In the genomic region with DNA sequence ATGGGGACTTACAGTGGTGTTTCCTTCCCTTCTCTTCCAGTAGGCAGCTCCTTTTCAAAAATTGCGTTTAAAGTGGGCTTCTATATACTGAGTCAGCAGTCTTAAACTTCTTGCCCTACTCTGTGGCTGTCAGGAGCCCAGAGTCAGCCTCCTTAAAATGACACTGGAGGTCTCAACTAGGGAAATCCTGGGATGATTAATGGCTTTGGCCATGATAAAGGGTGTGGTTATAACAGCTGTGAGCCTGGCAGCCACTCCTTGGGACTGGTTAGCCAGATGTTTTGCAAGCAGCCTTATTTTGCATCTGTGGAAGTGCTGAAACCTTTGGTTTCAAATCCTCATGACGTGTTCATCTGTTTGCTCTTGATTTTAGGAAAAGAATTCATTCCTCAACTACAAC, we compare ENCODE assay signal across 18 cellular contexts. TPM values are rescaled to one million over a fixed set of nuclear protein-coding genes. Genes with fewer than 3 reads are reported as not detected.
DNase-seq lines count a peak whose midpoint lies in the region; ATAC-seq, FAIRE-seq and TF ChIP-seq lines count a peak whose summit lies in the region.
"Had no signal": no experiment of that assay in that cellular context is flagged by ENCODE, and none has a peak within 500 bp of the region (broad histone marks: within the 10 kb centered on the region; RNA-seq: fewer than 3 reads in every experiment).

No MANE protein-coding gene starts in this region.

- TF ChIP-seq RAD21 in K562 (CRISPR knock-in tag; conservative IDR thresholded peaks at IDR 0.05 in 1 of 2, IDR thresholded peaks at IDR 0.05 in 1 of 2) = no peak

- in situ Hi-C loops in K562 (cut with MboI) = no loop called here

- intact Hi-C loops in K562 (cut with micrococcal nuclease) = no loop called here
- intact Hi-C loops in left ventricle myocardium superior (cut with micrococcal nuclease) = no loop called here

- no peaks in the 10 kb centered on the region for H3K4me1 ChIP-seq in K562 (replicated peaks in 1 of 2; ENCODE audit: control insufficient read depth in 2 of 2, insufficient read depth in 2 of 2, low read length in 2 of 2)
- H3K4me1 ChIP-seq: foreskin keratinocyte had no signal

- CTCF ChIA-PET in K562 (lab: Yijun Ruan, JAX; ENCODE audit: low intra/inter-chr PET ratio) = no interaction called here

- BruUV-seq in K562 (replicated peaks; lab: Mats Ljungman, UMichigan) = no TSS peak

- no peaks in the 10 kb centered on the region for H4K20me1 ChIP-seq in K562 (replicated peaks; ENCODE audit: control insufficient read depth, insufficient read depth, low read length)

- H2AFZ ChIP-seq in K562 (ENCODE audit: low read depth, low read length) = no peak overlapping the region

- no peak for TF ChIP-seq POLR2A in K562 (conservative IDR thresholded peaks at IDR 0.05)

- TF ChIP-seq CTCF in K562 (IDR thresholded peaks at IDR 0.05 in 2 of 3, conservative IDR thresholded peaks at IDR 0.05 in 1 of 3; ENCODE audit: insufficient read depth in 2 of 3, low read depth in 1 of 3, low read length in 3 of 3) = no peak

- ATAC-seq in K562 (no peak), left ventricle myocardium superior (peak; percentile 87), HG03432 (IDR thresholded peaks at IDR 0.05; ENCODE audit: unreplicated experiment) (no peak)
- ATAC-seq: foreskin keratinocyte, PC-3 had no signal

- H3K27me3 ChIP-seq in K562 (ENCODE audit: control insufficient read depth in 2 of 2, insufficient read depth in 2 of 2, low read length in 2 of 2) = no peaks in the 10 kb centered on the region
- H3K27me3 ChIP-seq: foreskin keratinocyte, spleen, tibial artery had no signal

- 56% methylated on average over 2 of the region's 2 CpGs for WGBS in K562 (ENCODE audit: insufficient coverage, low coverage, missing lambda C conversion rate)

- DNase-seq in NCI-H82 (lab: John Stamatoyannopoulos, UW) = peak; percentile 44
- DNase-seq in NCI-H82 treated with DMSO at 0.1 percent for 48 hours (lab: John Stamatoyannopoulos, UW; ENCODE audit: unreplicated experiment) = no peak
- peak in 2 of 4 experiments; percentile 44 to 48 for DNase-seq in K562 (ENCODE audit: extremely low read depth in 1 of 4, low spot score in 3 of 4)
- peak; percentile 72 for DNase-seq in left ventricle myocardium superior
- peak; percentile 62 for DNase-seq in stromal cell of bone marrow (ENCODE audit: low read depth)
- DNase-seq in nucleus accumbens (lab: John Stamatoyannopoulos, UW) = no peak
- no peak for DNase-seq in NAMALWA (ENCODE audit: low spot score)
- DNase-seq: DMS53, NCI-H226, PC-3, spleen had no signal

- H3K9ac ChIP-seq in K562 (ENCODE audit: insufficient read depth in 1 of 2, low read depth in 2 of 2, low read length in 2 of 2) = no peak overlapping the region

- 0 out of 3 replicates have a peak, but pooled peaks cover 3% of the 10 kb centered on the region for H3K79me2 ChIP-seq in K562 (ENCODE audit: control insufficient read depth, insufficient read depth, low read length)

- FAIRE-seq in K562 (lab: Jason Lieb, UNC) = no peak
- FAIRE-seq: islet of Langerhans had no signal

- POLR2A ChIA-PET in K562 (lab: Yijun Ruan, JAX) = interaction anchor here (0.6 to 1.4 kb wide), 3 partner anchors 11 to 20 kb away, joined by 3 read pairs; no protein-coding TSS in a partner anchor

- no peaks in the 10 kb centered on the region for H3K9me1 ChIP-seq in K562 (ENCODE audit: control insufficient read depth, insufficient read depth, low read length)

- H3K9me3 ChIP-seq in K562 (replicated peaks; ENCODE audit: control insufficient read depth, insufficient read depth, low read depth, low read length) = no peaks in the 10 kb centered on the region
- H3K9me3 ChIP-seq: spleen, tibial artery had no signal

- no peak overlapping the region for H3K4me3 ChIP-seq in K562
- H3K4me3 ChIP-seq: spleen, tibial artery had no signal

- H3K4me2 ChIP-seq in K562 (ENCODE audit: insufficient read depth, low read length) = no peak overlapping the region

- no peak overlapping the region for H3K27ac ChIP-seq in K562 (ENCODE audit: extremely low read depth, low read depth, low read length)
- H3K27ac ChIP-seq: foreskin keratinocyte, spleen, tibial artery had no signal

- peaks cover 93% of the 10 kb centered on the region for H3K36me3 ChIP-seq in K562 (ENCODE audit: control insufficient read depth, insufficient read depth, low read length)

- no peak for TF ChIP-seq EP300 in K562 (IDR thresholded peaks at IDR 0.05; ENCODE audit: low read length)

TF ChIP-seq in K562, 482 proteins besides CTCF, POLR2A, EP300 and RAD21 (continues in another document):
- no peak for TF ChIP-seq PML (IDR thresholded peaks at IDR 0.05; ENCODE audit: low read length)
- no peak for TF ChIP-seq NFE2 (IDR thresholded peaks at IDR 0.05; ENCODE audit: low read depth)
- TF ChIP-seq MAFG (tag; conservative IDR thresholded peaks at IDR 0.05) = peak; percentile 40; the same call in 1 of the 2 replicates
- TF ChIP-seq ZNF124 (CRISPR knock-in tag; IDR thresholded peaks at IDR 0.05) = no peak
- TF ChIP-seq, protein P1, sequence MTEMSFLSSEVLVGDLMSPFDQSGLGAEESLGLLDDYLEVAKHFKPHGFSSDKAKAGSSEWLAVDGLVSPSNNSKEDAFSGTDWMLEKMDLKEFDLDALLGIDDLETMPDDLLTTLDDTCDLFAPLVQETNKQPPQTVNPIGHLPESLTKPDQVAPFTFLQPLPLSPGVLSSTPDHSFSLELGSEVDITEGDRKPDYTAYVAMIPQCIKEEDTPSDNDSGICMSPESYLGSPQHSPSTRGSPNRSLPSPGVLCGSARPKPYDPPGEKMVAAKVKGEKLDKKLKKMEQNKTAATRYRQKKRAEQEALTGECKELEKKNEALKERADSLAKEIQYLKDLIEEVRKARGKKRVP (CRISPR knock-in tag; IDR thresholded peaks at IDR 0.05) = no peak
- TF ChIP-seq MAFK (IDR thresholded peaks at IDR 0.05; ENCODE audit: low read length) = peak; percentile 54; the same call in 1 of the 2 replicates
- no peak for TF ChIP-seq CHD2 (IDR thresholded peaks at IDR 0.05; ENCODE audit: low read depth, low read length)

RNA-seq across cellular contexts. Expression of a gene that starts 25.0 kb away (rescaled TPM):
- not detected in 2 replicates for total RNA-seq in K562 (2011; cell fraction: chromatin; rRNA removed; ENCODE audit: low replicate concordance)
- not detected in 2 replicates for total RNA-seq in K562 (2011; cell fraction: nucleolus; rRNA removed)
- total RNA-seq in K562 (2011; cell fraction: nucleoplasm; rRNA removed) = not detected in 2 replicates
- not detected in 2 replicates for total RNA-seq in K562 (2014; rRNA removed)
- not detected in 2 replicates for total RNA-seq in K562 (2014; rRNA removed; fragmentation: Illumina TruSeq; extraction: Trizol)
- total RNA-seq in K562 (2015; rRNA removed; fragmentation: Illumina TruSeq; extraction: Trizol) = not detected in 2 replicates
- total RNA-seq in K562 (2021) = not detected in 2 replicates
- not detected in 2 replicates for polyA plus RNA-seq in K562 (2011; rRNA removed)
- polyA plus RNA-seq in K562 (2011; cell fraction: cytosol; rRNA removed) = not detected in 2 replicates
- not detected in 2 replicates for polyA plus RNA-seq in K562 (2011; cell fraction: nucleus; rRNA removed)
- polyA plus RNA-seq in K562 (2012) = not detected in 2 replicates
- polyA plus RNA-seq in K562 (2014; fragmentation: Illumina TruSeq; extraction: Trizol) = not detected in 2 replicates
- under 1 TPM in 1 of 2 experiments, not detected in 1; 0.17 TPM for polyA plus RNA-seq in K562 (2014; fragmentation: Nextera tagmentation; extraction: Ambion mirVana)
- not detected in 2 replicates for polyA plus RNA-seq in K562 (2014; rRNA removed)
- polyA minus RNA-seq in K562 (2011; rRNA and poly(A)+ RNA removed) = not detected in 2 replicates
- polyA minus RNA-seq in K562 (2011; cell fraction: cytosol; rRNA and poly(A)+ RNA removed) = not detected in 2 replicates
- not detected in 2 replicates for polyA minus RNA-seq in K562 (2011; cell fraction: nucleus; rRNA and poly(A)+ RNA removed)
- total RNA-seq in left ventricle myocardium superior = not detected
- total RNA-seq: cerebellum; foreskin keratinocyte; M059J; PC-3; spleen; T-helper 1 cell treated with Interleukin-12 subunit alpha and Interleukin-12 subunit beta and Interleukin-4 antibody, amounts not matched to agents 30 ng/mL and 1 ng/mL, for 36 hours had no signal
- polyA plus RNA-seq: foreskin keratinocyte, spleen had no signal

RNA-seq across cellular contexts. Expression of a gene that starts 34.3 kb away (rescaled TPM):
- 98.7 and 143 TPM in 2 replicates for total RNA-seq in K562 (2011; cell fraction: chromatin; rRNA removed; ENCODE audit: low replicate concordance)
- total RNA-seq in K562 (2011; cell fraction: nucleolus; rRNA removed) = 42.4 and 42.8 TPM in 2 replicates
- 98.0 and 135 TPM in 2 replicates for total RNA-seq in K562 (2011; cell fraction: nucleoplasm; rRNA removed)
- total RNA-seq in K562 (2014; rRNA removed) (26.6 and 34.8 TPM in 2 replicates), K562 (2014; rRNA removed; fragmentation: Illumina TruSeq; extraction: Trizol) (37.7 and 42.2 TPM in 2 replicates), K562 (2015; rRNA removed; fragmentation: Illumina TruSeq; extraction: Trizol) (35.6 and 36.1 TPM in 2 replicates), K562 (2021) (52.8 and 57.3 TPM in 2 replicates), left ventricle myocardium superior (52.8 TPM)
- polyA plus RNA-seq in K562 (2011; rRNA removed) (20.6 and 39.3 TPM in 2 replicates), K562 (2014; fragmentation: Illumina TruSeq; extraction: Trizol) (36.1 and 39.1 TPM in 2 replicates), K562 (2014; fragmentation: Nextera tagmentation; extraction: Ambion mirVana) (10 to 100 TPM; 10.8 to 10.9 TPM), K562 (2014; rRNA removed) (18.3 and 20.5 TPM in 2 replicates)
- polyA plus RNA-seq in K562 (2011; cell fraction: cytosol; rRNA removed) = 14.3 and 28.7 TPM in 2 replicates
- 53.9 and 59.1 TPM in 2 replicates for polyA plus RNA-seq in K562 (2011; cell fraction: nucleus; rRNA removed)
- 24.3 and 34.3 TPM in 2 replicates for polyA plus RNA-seq in K562 (2012)
- polyA minus RNA-seq in K562 (2011; rRNA and poly(A)+ RNA removed) = 52.7 and 64.3 TPM in 2 replicates
- polyA minus RNA-seq in K562 (2011; cell fraction: cytosol; rRNA and poly(A)+ RNA removed) = 34.6 and 39.4 TPM in 2 replicates
- polyA minus RNA-seq in K562 (2011; cell fraction: nucleus; rRNA and poly(A)+ RNA removed) = 31.5 and 52.3 TPM in 2 replicates

RNA-seq across cellular contexts. Expression of a gene that starts 58.9 kb away (rescaled TPM):
- 36.1 and 63.6 TPM in 2 replicates for total RNA-seq in K562 (2011; cell fraction: chromatin; rRNA removed; ENCODE audit: low replicate concordance)
- total RNA-seq in K562 (2011; cell fraction: nucleolus; rRNA removed) = 46.1 and 47.4 TPM in 2 replicates
- 43.6 and 73.7 TPM in 2 replicates for total RNA-seq in K562 (2011; cell fraction: nucleoplasm; rRNA removed)
- 36.6 and 53.7 TPM in 2 replicates for total RNA-seq in K562 (2014; rRNA removed)
- total RNA-seq in K562 (2014; rRNA removed; fragmentation: Illumina TruSeq; extraction: Trizol) = 17.2 and 17.4 TPM in 2 replicates
- total RNA-seq in K562 (2015; rRNA removed; fragmentation: Illumina TruSeq; extraction: Trizol) = 29.9 and 31.6 TPM in 2 replicates
- total RNA-seq in K562 (2021) = 57.1 and 60.6 TPM in 2 replicates
- polyA plus RNA-seq in K562 (2011; rRNA removed) = 40.4 and 70.5 TPM in 2 replicates
- 42.0 and 64.7 TPM in 2 replicates for polyA plus RNA-seq in K562 (2011; cell fraction: cytosol; rRNA removed)
- 39.9 and 55.6 TPM in 2 replicates for polyA plus RNA-seq in K562 (2011; cell fraction: nucleus; rRNA removed)
- 40.1 and 94.9 TPM in 2 replicates for polyA plus RNA-seq in K562 (2012)
- polyA plus RNA-seq in K562 (2014; fragmentation: Illumina TruSeq; extraction: Trizol) = 78.9 and 79.7 TPM in 2 replicates
- polyA plus RNA-seq in K562 (2014; fragmentation: Nextera tagmentation; extraction: Ambion mirVana) = 1 to 10 TPM; 3.1 to 4.7 TPM
- polyA plus RNA-seq in K562 (2014; rRNA removed) = 62.9 and 65.9 TPM in 2 replicates
- 19.7 and 22.8 TPM in 2 replicates for polyA minus RNA-seq in K562 (2011; rRNA and poly(A)+ RNA removed)
- 29.9 and 30.1 TPM in 2 replicates for polyA minus RNA-seq in K562 (2011; cell fraction: cytosol; rRNA and poly(A)+ RNA removed)
- polyA minus RNA-seq in K562 (2011; cell fraction: nucleus; rRNA and poly(A)+ RNA removed) = 22.2 and 22.9 TPM in 2 replicates
- 11.2 TPM for total RNA-seq in left ventricle myocardium superior

Comparison
In these comparisons a context has a peak if more than half of its experiments do, and no peak if none do; other contexts are left out.
1. DNase-seq: peak in NCI-H82 (single experiment), left ventricle myocardium superior (single experiment) and stromal cell of bone marrow (single experiment); none in NCI-H82 treated with DMSO at 0.1 percent for 48 hours (single experiment), nucleus accumbens (0 of 56) and NAMALWA (single experiment).